Comparison of ENCODE assay signal across 8 cellular contexts in genomic region chr21:46285206-46285661, GRCh38. TPM values are rescaled to one million over a fixed set of nuclear protein-coding genes. Genes with fewer than 3 reads are reported as not detected.
A peak's percentile ranks its signal among the peaks of the same experiment; 100 is the strongest.
DNase-seq lines count a peak whose midpoint lies in the region; ATAC-seq and TF ChIP-seq lines count a peak whose summit lies in the region.

TSS of gene MCM3AP (minus strand) at chr21:46285611. CDS start at chr21:46285286, 325 bp downstream.

- peaks cover 52% of the 10 kb centered on the region for H3K36me3 ChIP-seq in MG63
- H3K36me3 ChIP-seq in mucosa of descending colon (ENCODE audit: low read depth): no peaks in the 10 kb centered on the region

- no peaks in the 10 kb centered on the region for H3K9me3 ChIP-seq in MG63
- no peaks in the 10 kb centered on the region for H3K9me3 ChIP-seq in mucosa of descending colon

- DNase-seq in AG04449 (ENCODE audit: low read depth, low spot score) (no peak), MG63 (no peak), dermis microvascular lymphatic vessel endothelial cell (ENCODE audit: low read depth in 2 of 2) (no peak), mucosa of descending colon (no peak), SW 1271 (lab: John Stamatoyannopoulos, UW) (no peak), NCI-H2081 (lab: John Stamatoyannopoulos, UW) (no peak), kidney tubule cell (ENCODE audit: low spot score) (no peak)

- H3K4me1 ChIP-seq in mucosa of descending colon (ENCODE audit: low read depth): peaks cover 36% of the 10 kb centered on the region

- CTCF ChIA-PET in AG04449 (lab: Yijun Ruan, JAX): interaction anchor here (1.0 to 3.5 kb wide), 10 partner anchors 10 to 316 kb away, joined by 3 to 19 read pairs (median 5); no protein-coding TSS in a partner anchor

- intact Hi-C loops in mucosa of descending colon (cut with DNase I, micrococcal nuclease): no loop called here

- H3K27me3 ChIP-seq in MG63: no peaks in the 10 kb centered on the region

- TF ChIP-seq CTCF in AG04449 (IDR thresholded peaks at IDR 0.05; ENCODE audit: insufficient read depth, low read length, missing control alignments) (no peak), mucosa of descending colon (IDR thresholded peaks at IDR 0.05) (no peak)

- H3K4me3 ChIP-seq in AG04449 (ENCODE audit: low read depth, low read length): peak within 1 kb of the TSS; percentile 77
- peak within 1 kb of the TSS; percentile 84 for H3K4me3 ChIP-seq in MG63
- peak within 1 kb of the TSS; percentile 71 for H3K4me3 ChIP-seq in mucosa of descending colon

- POLR2A ChIA-PET in AG04449 (lab: Yijun Ruan, JAX): interaction anchor here (0.6 to 1.2 kb wide), 7 partner anchors 10 to 354 kb away, joined by 3 to 5 read pairs (median 3); no protein-coding TSS in a partner anchor

- no peak for ATAC-seq in mucosa of descending colon
- no peak for ATAC-seq in GM19452 (IDR thresholded peaks at IDR 0.05; ENCODE audit: unreplicated experiment)

RNA-seq across cellular contexts. Expression of gene MCM3AP, which starts in this region (rescaled TPM):
- 76.0 and 108 TPM in 2 replicates for total RNA-seq in MG63 (2014; rRNA removed; shearing (Covaris generic); ENCODE audit: low replicate concordance)
- total RNA-seq in dermis microvascular lymphatic vessel endothelial cell (51.2 and 69.3 TPM in 2 replicates), mucosa of descending colon (100 to 1,000 TPM in 1 of 3 donors, 10 to 100 TPM in 2; 90.9 to 109 (median 98.1) TPM)
